Comparison of ENCODE assay signal across 8 cellular contexts in genomic region chr9:113622600-113623400, GRCh38.
DNase-seq lines count a peak whose midpoint lies in the region; ATAC-seq, FAIRE-seq and TF ChIP-seq lines count a peak whose summit lies in the region.

No MANE protein-coding gene starts in this region.

- H3K4me3 ChIP-seq in right lobe of liver: no peak overlapping the region

- peak overlapping the region; percentile 90 to 92 for H3K27ac Mint-ChIP-seq in activated naive CD4-positive, alpha-beta T cell treated with anti-CD3 and anti-CD28 coated beads, Interleukin-2, amount 50 U/mL, for 72 hours

- no peaks in the 10 kb centered on the region for H3K36me3 ChIP-seq in right lobe of liver

- peak overlapping the region in 2 of 3 donors; percentile 21 to 77 for H3K27ac ChIP-seq in right lobe of liver

- TF ChIP-seq POLR2A in GM15510 (IDR thresholded peaks at IDR 0.05; ENCODE audit: borderline replicate concordance, extremely low read depth, insufficient read length): peak; percentile 36
- peak; percentile 23 for TF ChIP-seq POLR2A in right lobe of liver (IDR thresholded peaks at IDR 0.05)

- no peaks in the 10 kb centered on the region for H3K36me3 Mint-ChIP-seq in activated naive CD4-positive, alpha-beta T cell treated with anti-CD3 and anti-CD28 coated beads, Interleukin-2, amount 50 U/mL, for 72 hours

- peak; percentile 70 for ATAC-seq in GM21515 (IDR thresholded peaks at IDR 0.05; ENCODE audit: unreplicated experiment)
- ATAC-seq in activated naive CD4-positive, alpha-beta T cell treated with anti-CD3 and anti-CD28 coated beads, Interleukin-2, amount 50 U/mL, for 72 hours: peak; percentile 86 to 96
- peak in 2 of 4 donors; percentile 6 to 52 for ATAC-seq in right lobe of liver

- H3K9me3 Mint-ChIP-seq in activated naive CD4-positive, alpha-beta T cell treated with anti-CD3 and anti-CD28 coated beads, Interleukin-2, amount 50 U/mL, for 72 hours: no peaks in the 10 kb centered on the region

- FAIRE-seq in HTR-8/SVneo (lab: Jason Lieb, UNC): no peak
- FAIRE-seq in urothelium cell line (lab: Jason Lieb, UNC): peak; percentile 44

- WGBS in right lobe of liver (ENCODE audit: insufficient coverage, low coverage, low lambda C conversion rate, missing lambda C conversion rate): 48% methylated on average over 2 of the region's 8 CpGs

- H3K27me3 ChIP-seq in right lobe of liver: no peaks in the 10 kb centered on the region

- intact Hi-C loops in right lobe of liver (cut with DNase I): no loop called here

- no peaks in the 10 kb centered on the region for H3K9me3 ChIP-seq in right lobe of liver

- TF ChIP-seq CTCF in right lobe of liver (IDR thresholded peaks at IDR 0.05): no peak

- H3K4me1 ChIP-seq in right lobe of liver: peaks cover 0 to 46% (median 14%) of the 10 kb centered on the region in 4 donors

- DNase-seq in HTR-8/SVneo (ENCODE audit: insufficient read length, low spot score) (peak; percentile 84), right lobe of liver (peak in 2 of 3 donors; percentile 31 to 58), urothelium cell line (ENCODE audit: low spot score) (peak; percentile 89), UCSD-AML1 (lab: John Stamatoyannopoulos, UW; ENCODE audit: unreplicated experiment) (no peak), NCI-H2196 (lab: John Stamatoyannopoulos, UW; ENCODE audit: unreplicated experiment) (no peak)
- peak; percentile 68 to 84 for DNase-seq in activated naive CD4-positive, alpha-beta T cell treated with anti-CD3 and anti-CD28 coated beads, Interleukin-2, amount 50 U/mL, for 72 hours (ENCODE audit: low spot score in 2 of 2)

Comparison
In these comparisons a context has a peak if more than half of its experiments do, and no peak if none do; other contexts are left out.
1. DNase-seq: peak in HTR-8/SVneo (single experiment), activated naive CD4-positive, alpha-beta T cell treated with anti-CD3 and anti-CD28 coated beads, Interleukin-2, amount 50 U/mL, for 72 hours (2 of 2), right lobe of liver (2 of 3) and urothelium cell line (single experiment); none in UCSD-AML1 (single experiment) and NCI-H2196 (single experiment).